In the genomic region with DNA sequence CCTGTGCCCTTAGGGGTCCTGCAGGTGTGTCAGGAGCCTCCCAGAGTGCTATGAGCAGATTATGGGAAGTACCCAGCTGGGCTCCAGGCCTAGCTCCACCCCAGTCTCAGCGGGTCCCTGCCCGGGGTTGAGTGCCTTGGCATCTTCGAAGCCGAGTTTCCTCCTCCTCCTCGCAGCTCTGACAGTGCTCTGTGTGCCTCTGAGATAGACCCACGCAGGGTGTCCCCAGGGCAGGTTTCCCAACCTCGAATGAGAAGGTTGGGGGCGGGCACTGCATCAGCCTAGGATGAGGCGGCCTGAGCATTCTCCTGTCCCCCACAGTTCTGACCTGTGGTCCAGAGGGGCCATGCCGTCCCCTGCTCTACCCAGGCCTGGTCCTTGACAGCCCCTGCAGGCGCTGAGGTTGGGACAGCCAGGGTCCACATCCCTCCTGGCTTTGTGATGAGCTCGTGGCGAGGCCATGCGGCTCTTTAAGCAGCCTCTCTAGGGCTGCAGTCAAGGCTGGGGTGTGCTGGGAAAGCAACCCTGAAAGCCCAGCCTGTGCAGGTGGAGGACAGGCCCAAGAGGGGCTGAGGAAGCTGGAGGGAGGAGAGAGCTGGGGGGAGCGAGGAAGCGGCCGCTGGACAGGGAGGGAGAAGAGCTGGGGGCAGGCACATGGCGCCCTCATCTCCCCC, we compare ENCODE assay signal across 16 cellular contexts. TPM values are rescaled to one million over a fixed set of nuclear protein-coding genes. Genes with fewer than 3 reads are reported as not detected.
DNase-seq lines count a peak whose midpoint lies in the region; ATAC-seq and TF ChIP-seq lines count a peak whose summit lies in the region.
"Had no signal": no experiment of that assay in that cellular context is flagged by ENCODE, and none has a peak within 500 bp of the region (broad histone marks: within the 10 kb centered on the region; RNA-seq: fewer than 3 reads in every experiment).

No MANE protein-coding gene starts in this region.

- H2AFZ ChIP-seq in DND-41 (ENCODE audit: low read depth, low read length) = no peak overlapping the region

- H3K4me3 ChIP-seq in DND-41 (ENCODE audit: low read depth in 1 of 2, low read length in 2 of 2) (no peak overlapping the region), vagina (no peak overlapping the region)
- H3K4me3 ChIP-seq: A549 had no signal

- H3K36me3 ChIP-seq in DND-41 (ENCODE audit: insufficient read depth, low read length) (peaks cover 15% of the 10 kb centered on the region; the same call in 1 of the 2 replicates), vagina (peaks cover 0 to 6% of the 10 kb centered on the region in 2 donors)
- H3K36me3 ChIP-seq: SJCRH30 had no signal

- ATAC-seq in DND-41 (ENCODE audit: insufficient read depth, low read depth) (no peak), left lobe of liver (no peak), GM18861 (IDR thresholded peaks at IDR 0.05; ENCODE audit: unreplicated experiment) (no peak)
- ATAC-seq: A549 had no signal

- H3K9ac ChIP-seq in DND-41 (ENCODE audit: low read depth, low read length) = no peak overlapping the region

- H3K4me1 ChIP-seq in DND-41 (ENCODE audit: insufficient read depth, low read length) (peaks cover 18% of the 10 kb centered on the region), vagina (no peaks in the 10 kb centered on the region)
- H3K4me1 ChIP-seq: A549 had no signal

- H3K27me3 ChIP-seq in DND-41 (ENCODE audit: insufficient read depth, low read length, poor library complexity) (no peaks in the 10 kb centered on the region), vagina (no peaks in the 10 kb centered on the region)
- H3K27me3 ChIP-seq: SJCRH30 had no signal

- H3K27ac ChIP-seq in DND-41 (ENCODE audit: low read length) (peak overlapping the region; percentile 56), VCaP (peak overlapping the region; percentile 79), vagina (no peak overlapping the region)
- H3K27ac ChIP-seq: A549, SJCRH30 had no signal

- no peaks in the 10 kb centered on the region for H3K79me2 ChIP-seq in DND-41 (ENCODE audit: insufficient read depth, low read length)

- intact Hi-C loops in vagina (cut with DNase I) = no loop called here

- H3K4me2 ChIP-seq in DND-41 (ENCODE audit: insufficient read depth, low read length) = no peak overlapping the region
- H3K4me2 ChIP-seq: A549 had no signal

- no peaks in the 10 kb centered on the region for H3K9me3 ChIP-seq in DND-41 (ENCODE audit: insufficient read depth, low read length, severe bottlenecking)
- H3K9me3 ChIP-seq in vagina = no peaks in the 10 kb centered on the region
- H3K9me3 ChIP-seq: A549, SJCRH30 had no signal

- TF ChIP-seq CTCF in DND-41 (IDR thresholded peaks at IDR 0.05; ENCODE audit: borderline replicate concordance, extremely low read depth, low read length, poor library complexity, severe bottlenecking) (no peak), VCaP (conservative IDR thresholded peaks at IDR 0.05) (no peak), vagina (IDR thresholded peaks at IDR 0.05) (no peak)

- no peak for TF ChIP-seq POLR2A in vagina (IDR thresholded peaks at IDR 0.05)

- no peaks in the 10 kb centered on the region for H4K20me1 ChIP-seq in DND-41 (ENCODE audit: insufficient read depth, low read length)

- no peak for DNase-seq in DND-41
- DNase-seq in left lobe of liver (ENCODE audit: low spot score) = peak; percentile 31
- DNase-seq in putamen (ENCODE audit: low spot score) = peak; percentile 28
- DNase-seq in amygdala (lab: John Stamatoyannopoulos, UW) = no peak
- DNase-seq in SW 1271 (lab: John Stamatoyannopoulos, UW) = no peak
- no peak for DNase-seq in vagina (ENCODE audit: extremely low spot score in 2 of 2)
- DNase-seq: CD4-positive, alpha-beta T cell; DMS79; MM.1S; NCI-H1105 treated with DMSO at 0.1 percent for 48 hours; NCI-H1930; NCI-H446 treated with DMSO at 0.1 percent for 48 hours had no signal

RNA-seq across cellular contexts. Expression of a gene that starts 20.2 kb away (rescaled TPM):
- total RNA-seq in left lobe of liver (0.13 TPM), vagina (0.25 TPM)

RNA-seq across cellular contexts. Expression of a gene that starts 34.7 kb away (rescaled TPM):
- total RNA-seq in left lobe of liver (not detected), vagina (not detected)
- total RNA-seq: CD4-positive, alpha-beta T cell; SJCRH30 had no signal

Comparison
In these comparisons a context has a peak if more than half of its experiments do, and no peak if none do; other contexts are left out.
1. DNase-seq: peak in left lobe of liver (single experiment) and putamen (single experiment); none in DND-41 (single experiment), amygdala (0 of 56), SW 1271 (0 of 2) and vagina (0 of 2).